Comparison of ENCODE assay signal across 19 cellular contexts in genomic region chr2:39370101-39370500, GRCh38.
"Had no signal": no experiment of that assay in that cellular context is flagged by ENCODE, and none has a peak within 500 bp of the region (broad histone marks: within the 10 kb centered on the region; RNA-seq: fewer than 3 reads in every experiment).

No MANE protein-coding gene starts in this region.

- H3K4me1 ChIP-seq: tibial artery had no signal

- H3K4me3 Mint-ChIP-seq: activated CD4-positive, alpha-beta T cell treated with anti-CD3 and anti-CD28 coated beads, Interleukin-2, amount 10 ng/mL, durations not matched to agents 24 days and 14 days; activated CD8-positive, alpha-beta T cell treated with anti-CD3 and anti-CD28 coated beads for 36 hours; activated naive CD4-positive, alpha-beta T cell treated with anti-CD3 and anti-CD28 coated beads for 36 hours; central memory CD8-positive, alpha-beta T cell; natural killer cell treated with Interleukin-12 subunit alpha and Interleukin-12 subunit beta and Interleukin-15 and Interleukin-18, amount 100 ng/mL, for 72 hours; T-cell had no signal

- DNase-seq: activated CD4-positive, alpha-beta T cell treated with anti-CD3 and anti-CD28 coated beads, Interleukin-2, amount 10 ng/mL, durations not matched to agents 24 days and 14 days; activated CD8-positive, alpha-beta T cell treated with anti-CD3 and anti-CD28 coated beads for 36 hours; activated naive CD4-positive, alpha-beta T cell treated with anti-CD3 and anti-CD28 coated beads for 36 hours; activated T-cell treated with anti-CD3 and anti-CD28 coated beads, Interleukin-2, amount 50 U/mL, for 1 hour; anterior cingulate cortex; brain microvascular endothelial cell; immature natural killer cell; mesendoderm; nucleus accumbens; posterior cingulate gyrus; retina; stimulated activated naive CD8-positive, alpha-beta T cell treated with anti-CD3 and anti-CD28 coated beads, Interleukin-15, Interleukin-2, amounts not matched to agents 100 U/mL and 50 U/mL, for 24 hours; substantia nigra; T-cell; T-helper 9 cell; tibial artery had no signal

- H3K27me3 Mint-ChIP-seq: activated CD4-positive, alpha-beta T cell treated with anti-CD3 and anti-CD28 coated beads, Interleukin-2, amount 10 ng/mL, durations not matched to agents 24 days and 14 days; activated CD8-positive, alpha-beta T cell treated with anti-CD3 and anti-CD28 coated beads for 36 hours; central memory CD8-positive, alpha-beta T cell; natural killer cell treated with Interleukin-12 subunit alpha and Interleukin-12 subunit beta and Interleukin-15 and Interleukin-18, amount 100 ng/mL, for 72 hours; T-cell had no signal

- H3K27me3 ChIP-seq: brain microvascular endothelial cell, tibial artery had no signal

- H3K9me3 ChIP-seq: tibial artery had no signal

- H3K27ac ChIP-seq: brain microvascular endothelial cell, coronary artery, tibial artery had no signal

- ATAC-seq: activated CD8-positive, alpha-beta T cell treated with anti-CD3 and anti-CD28 coated beads for 36 hours; natural killer cell treated with Interleukin-12 subunit alpha and Interleukin-12 subunit beta and Interleukin-15 and Interleukin-18, amount 100 ng/mL, for 72 hours; stimulated activated naive CD8-positive, alpha-beta T cell treated with anti-CD3 and anti-CD28 coated beads, Interleukin-15, Interleukin-2, amounts not matched to agents 100 U/mL and 50 U/mL, for 24 hours; T-cell had no signal

- H3K4me3 ChIP-seq: coronary artery, tibial artery had no signal

- H3K27ac Mint-ChIP-seq: activated CD4-positive, alpha-beta T cell treated with anti-CD3 and anti-CD28 coated beads, Interleukin-2, amount 10 ng/mL, durations not matched to agents 24 days and 14 days; activated CD8-positive, alpha-beta T cell treated with anti-CD3 and anti-CD28 coated beads for 36 hours; activated naive CD4-positive, alpha-beta T cell treated with anti-CD3 and anti-CD28 coated beads for 36 hours; natural killer cell treated with Interleukin-12 subunit alpha and Interleukin-12 subunit beta and Interleukin-15 and Interleukin-18, amount 100 ng/mL, for 72 hours; T-cell had no signal

- H3K36me3 ChIP-seq: brain microvascular endothelial cell had no signal
